ENCODE assay signal across 18 cellular contexts in genomic region chr3:188523291-188523690, GRCh38.
DNase-seq lines count a peak whose midpoint lies in the region; ATAC-seq, FAIRE-seq and TF ChIP-seq lines count a peak whose summit lies in the region.
"Had no signal": no experiment of that assay in that cellular context is flagged by ENCODE, and none has a peak within 500 bp of the region (broad histone marks: within the 10 kb centered on the region; RNA-seq: fewer than 3 reads in every experiment).

No MANE protein-coding gene starts in this region.

- H2BK15ac ChIP-seq in IMR-90 (ENCODE audit: low read depth, low read length): no peak overlapping the region

- no peak for TF ChIP-seq CTCF in IMR-90 (conservative IDR thresholded peaks at IDR 0.05; ENCODE audit: low read depth, low read length)
- no peak for TF ChIP-seq CTCF in keratinocyte (optimal IDR thresholded peaks at IDR 0.05 in 1 of 3, IDR thresholded peaks at IDR 0.05 in 1 of 3, conservative IDR thresholded peaks at IDR 0.05 in 1 of 3; ENCODE audit: extremely low read depth in 1 of 3, insufficient read depth in 2 of 3, low read length in 3 of 3)
- no peak for TF ChIP-seq CTCF in mesothelial cell of epicardium (IDR thresholded peaks at IDR 0.05; ENCODE audit: unreplicated experiment)

- peaks cover 14% of the 10 kb centered on the region for H3K9me1 ChIP-seq in IMR-90 (ENCODE audit: insufficient read depth, low read length)
- H3K9me1 ChIP-seq in keratinocyte (ENCODE audit: control insufficient read depth, extremely low read depth, insufficient read depth, low read length): no peaks in the 10 kb centered on the region

- dilution Hi-C loops in IMR-90 (cut with HindIII; ENCODE audit: low sequenced_read_pairs, unreplicated experiment) (no loop called here), keratinocyte (cut with MboI; ENCODE audit: extremely low pct_ligation_motif_present, low sequenced_read_pairs) (no loop called here)

- H3K27me3 Mint-ChIP-seq in mesothelial cell of epicardium (ENCODE audit: low read depth): no peaks in the 10 kb centered on the region
- H3K27me3 Mint-ChIP-seq: CD8-positive, alpha-beta memory T cell had no signal

- H4K20me1 ChIP-seq in IMR-90 (ENCODE audit: insufficient read depth, low read length) (peaks cover 3% of the 10 kb centered on the region; the same call in 1 of the 2 replicates), keratinocyte (ENCODE audit: control insufficient read depth, extremely low read depth, insufficient read depth, low read length) (no peaks in the 10 kb centered on the region)
- H4K20me1 ChIP-seq: BLaER1 had no signal

- H2BK120ac ChIP-seq in IMR-90 (ENCODE audit: low read depth, low read length): no peak overlapping the region

- intact Hi-C loops in IMR-90 (cut with micrococcal nuclease): no loop called here

- peaks cover 14% of the 10 kb centered on the region for H3K4me1 Mint-ChIP-seq in mesothelial cell of epicardium
- H3K4me1 Mint-ChIP-seq: GM23338 had no signal

- TF ChIP-seq POLR2A in IMR-90 (IDR thresholded peaks at IDR 0.05; ENCODE audit: low read depth, low read length): no peak

- 0 out of 2 replicates have a peak overlapping the region, but pooled peaks have one; percentile 44 for H2BK20ac ChIP-seq in IMR-90 (ENCODE audit: low read depth, low read length)

- H3K4me1 ChIP-seq in IMR-90 (ENCODE audit: control insufficient read depth, insufficient read depth, low read length): peaks cover 11% of the 10 kb centered on the region
- peaks cover 7% of the 10 kb centered on the region for H3K4me1 ChIP-seq in keratinocyte (ENCODE audit: control insufficient read depth, extremely low read depth, insufficient read depth, low read length)
- peaks cover 4 to 9% of the 10 kb centered on the region in 2 donors for H3K4me1 ChIP-seq in muscle layer of duodenum (ENCODE audit: control insufficient read depth in 1 of 2, insufficient read depth in 2 of 2, low read length in 2 of 2)
- H3K4me1 ChIP-seq: BLaER1 had no signal

- no CpG with 5 or more reads among the region's 5 CpGs for WGBS in IMR-90 (ENCODE audit: extremely low coverage in 2 of 2, insufficient read length in 1 of 2), 2 experiments

- H4K5ac ChIP-seq in IMR-90 (ENCODE audit: low read depth, low read length): no peak overlapping the region

- H3K14ac ChIP-seq in IMR-90 (replicated peaks; ENCODE audit: low read depth, low read length): no peak overlapping the region

- H3K36me3 ChIP-seq in IMR-90 (ENCODE audit: control insufficient read depth, insufficient read depth, low read length): peaks cover 13% of the 10 kb centered on the region
- H3K36me3 ChIP-seq in keratinocyte (ENCODE audit: control insufficient read depth in 2 of 2, extremely low read depth in 1 of 2, insufficient read depth in 2 of 2, low read length in 2 of 2): peaks cover 0 to 2% of the 10 kb centered on the region in 2 experiments
- peaks cover 8 to 13% of the 10 kb centered on the region in 2 donors for H3K36me3 ChIP-seq in muscle layer of duodenum (ENCODE audit: control insufficient read depth in 1 of 2, insufficient read depth in 2 of 2, low read length in 2 of 2)

- POLR2A ChIA-PET in IMR-90 (lab: Charles Lee; ENCODE audit: unreplicated experiment): no interaction called here

- no peak overlapping the region for H2AK5ac ChIP-seq in IMR-90 (ENCODE audit: low read depth, low read length)

- H3K9ac ChIP-seq in IMR-90 (ENCODE audit: low read depth, low read length) (no peak overlapping the region), keratinocyte (ENCODE audit: control insufficient read depth, extremely low read depth, insufficient read depth, low read length) (no peak overlapping the region)
- H3K9ac ChIP-seq: BLaER1 had no signal

- no peak overlapping the region for H3K4me2 ChIP-seq in IMR-90 (ENCODE audit: low read depth, low read length)
- no peak overlapping the region for H3K4me2 ChIP-seq in keratinocyte (ENCODE audit: control insufficient read depth, extremely low read depth, insufficient read depth, low read depth, low read length)
- H3K4me2 ChIP-seq: A549, BLaER1, GM23338 had no signal

- H3K9me3 Mint-ChIP-seq in mesothelial cell of epicardium: no peaks in the 10 kb centered on the region
- H3K9me3 Mint-ChIP-seq: CD8-positive, alpha-beta memory T cell; GM23338 had no signal

- no peak overlapping the region for H2AK9ac ChIP-seq in IMR-90 (replicated peaks; ENCODE audit: low read depth, low read length, poor library complexity)

- H3K79me1 ChIP-seq in IMR-90 (ENCODE audit: low read depth in 1 of 2, low read length in 2 of 2): peaks cover 33 to 73% of the 10 kb centered on the region in 2 experiments

- no peak overlapping the region for H3K56ac ChIP-seq in IMR-90 (ENCODE audit: extremely low read depth, insufficient read depth, low read length)

- H3K9me3 ChIP-seq in IMR-90 (ENCODE audit: control insufficient read depth, insufficient read depth, low read length): no peaks in the 10 kb centered on the region
- no peaks in the 10 kb centered on the region for H3K9me3 ChIP-seq in keratinocyte (ENCODE audit: control insufficient read depth, low read depth, low read length)
- H3K9me3 ChIP-seq in muscle layer of duodenum (ENCODE audit: control insufficient read depth in 1 of 2, low read length in 2 of 2): no peaks in the 10 kb centered on the region
- H3K9me3 ChIP-seq: A549, BLaER1, Caco-2 had no signal

- CTCF ChIA-PET in IMR-90 (lab: Yijun Ruan, JAX): no interaction called here

- no peak overlapping the region for H4K8ac ChIP-seq in IMR-90 (ENCODE audit: low read depth in 2 of 2, low read length in 2 of 2)

- H3K27me3 ChIP-seq in IMR-90 (ENCODE audit: control insufficient read depth, insufficient read depth, low read length) (no peaks in the 10 kb centered on the region), keratinocyte (ENCODE audit: control insufficient read depth, extremely low read depth, insufficient read depth, low read length) (no peaks in the 10 kb centered on the region), muscle layer of duodenum (ENCODE audit: low read depth, low read length) (no peaks in the 10 kb centered on the region)
- H3K27me3 ChIP-seq: BLaER1 had no signal

- no peak overlapping the region for H3K23ac ChIP-seq in IMR-90 (ENCODE audit: low read depth, low read length)

- H3K4me3 Mint-ChIP-seq in mesothelial cell of epicardium: no peak overlapping the region
- H3K4me3 Mint-ChIP-seq: CD8-positive, alpha-beta memory T cell; GM23338 had no signal

- H3K18ac ChIP-seq in IMR-90 (ENCODE audit: low read depth, low read length): no peak overlapping the region

- FAIRE-seq in keratinocyte (lab: Jason Lieb, UNC): peak; percentile 56
- FAIRE-seq: A549, GM12878, GM18507, HepG2, HTR-8/SVneo had no signal

- DNase-seq in IMR-90: no peak
- no peak for DNase-seq in keratinocyte (ENCODE audit: low read depth, low spot score)
- no peak for DNase-seq in 8988T
- DNase-seq in mesothelial cell of epicardium (ENCODE audit: low spot score in 2 of 2, unreplicated experiment in 2 of 2): no peak
- DNase-seq in NCI-H82 treated with DMSO at 0.1 percent for 48 hours (lab: John Stamatoyannopoulos, UW; ENCODE audit: unreplicated experiment): no peak
- DNase-seq: Caco-2; CD8-positive, alpha-beta memory T cell; DMS53; H7 had no signal

- no peak overlapping the region for H4K91ac ChIP-seq in IMR-90 (ENCODE audit: insufficient read depth, low read depth, low read length)

- H3K36me3 Mint-ChIP-seq in mesothelial cell of epicardium: peaks cover 19% of the 10 kb centered on the region

- in situ Hi-C loops in IMR-90 (cut with MboI; ENCODE audit: low sequenced_read_pairs): no loop called here

- no peak overlapping the region for H3K27ac Mint-ChIP-seq in mesothelial cell of epicardium
- H3K27ac Mint-ChIP-seq: CD8-positive, alpha-beta memory T cell; GM23338 had no signal

- ATAC-seq in IMR-90 (ENCODE audit: low read depth): no peak
- no peak for ATAC-seq in HG03196 (IDR thresholded peaks at IDR 0.05; ENCODE audit: unreplicated experiment)
- ATAC-seq: A549, GM12878, GM23338, HepG2 had no signal

- H2BK5ac ChIP-seq in IMR-90 (ENCODE audit: low read depth, low read length, poor library complexity, severe bottlenecking): no peak overlapping the region

- TF ChIP-seq RAD21 in IMR-90 (IDR thresholded peaks at IDR 0.05; ENCODE audit: low read length): no peak

- H3K79me2 ChIP-seq in keratinocyte (ENCODE audit: control insufficient read depth, insufficient read depth, low read length): no peaks in the 10 kb centered on the region

- no peak overlapping the region for H3K27ac ChIP-seq in IMR-90 (ENCODE audit: insufficient read depth, low read length)
- H3K27ac ChIP-seq in keratinocyte (ENCODE audit: control insufficient read depth, insufficient read depth, low read length): no peak overlapping the region
- peak overlapping the region; percentile 27 for H3K27ac ChIP-seq in muscle layer of duodenum (ENCODE audit: low read length)
- H3K27ac ChIP-seq: A549, BLaER1 had no signal

- BruUV-seq in IMR-90 (replicated peaks; lab: Mats Ljungman, UMichigan): no TSS peak

- H3K4ac ChIP-seq in IMR-90 (ENCODE audit: low read depth, low read length): no peak overlapping the region

- H2AFZ ChIP-seq in IMR-90 (replicated peaks; ENCODE audit: low read length, poor library complexity) (no peak overlapping the region), keratinocyte (ENCODE audit: control insufficient read depth, low read length) (no peak overlapping the region)
- H2AFZ ChIP-seq: GM23338 had no signal

- H3K4me3 ChIP-seq in IMR-90 (ENCODE audit: insufficient read depth, low read depth, low read length) (no peak overlapping the region), keratinocyte (ENCODE audit: control insufficient read depth in 2 of 3, extremely low read depth in 1 of 3, insufficient read depth in 2 of 3, low read depth in 1 of 3, low read length in 3 of 3) (no peak overlapping the region), muscle layer of duodenum (ENCODE audit: low read depth in 1 of 2, low read length in 2 of 2) (no peak overlapping the region)
- H3K4me3 ChIP-seq: A549, BLaER1, GM12878, GM23338 had no signal

TF ChIP-seq in IMR-90, 13 proteins besides CTCF, POLR2A, EP300 and RAD21 (continues in another document):
- TF ChIP-seq FOS (IDR thresholded peaks at IDR 0.05; ENCODE audit: low read depth, low read length) (no peak), CHD1 (IDR thresholded peaks at IDR 0.05; ENCODE audit: low read depth, low read length) (no peak), MXI1 (IDR thresholded peaks at IDR 0.05; ENCODE audit: borderline replicate concordance, low read depth, low read length) (no peak), RCOR1 (IDR thresholded peaks at IDR 0.05; ENCODE audit: insufficient replicate concordance, low read length) (no peak), BHLHE40 (IDR thresholded peaks at IDR 0.05; ENCODE audit: low read depth, low read length) (no peak), USF2 (IDR thresholded peaks at IDR 0.05; ENCODE audit: low read depth, low read length) (no peak), CEBPB (IDR thresholded peaks at IDR 0.05; ENCODE audit: low read depth, low read length) (no peak), RFX5 (IDR thresholded peaks at IDR 0.05; ENCODE audit: low read depth, low read length) (no peak)
